In the genomic region with DNA sequence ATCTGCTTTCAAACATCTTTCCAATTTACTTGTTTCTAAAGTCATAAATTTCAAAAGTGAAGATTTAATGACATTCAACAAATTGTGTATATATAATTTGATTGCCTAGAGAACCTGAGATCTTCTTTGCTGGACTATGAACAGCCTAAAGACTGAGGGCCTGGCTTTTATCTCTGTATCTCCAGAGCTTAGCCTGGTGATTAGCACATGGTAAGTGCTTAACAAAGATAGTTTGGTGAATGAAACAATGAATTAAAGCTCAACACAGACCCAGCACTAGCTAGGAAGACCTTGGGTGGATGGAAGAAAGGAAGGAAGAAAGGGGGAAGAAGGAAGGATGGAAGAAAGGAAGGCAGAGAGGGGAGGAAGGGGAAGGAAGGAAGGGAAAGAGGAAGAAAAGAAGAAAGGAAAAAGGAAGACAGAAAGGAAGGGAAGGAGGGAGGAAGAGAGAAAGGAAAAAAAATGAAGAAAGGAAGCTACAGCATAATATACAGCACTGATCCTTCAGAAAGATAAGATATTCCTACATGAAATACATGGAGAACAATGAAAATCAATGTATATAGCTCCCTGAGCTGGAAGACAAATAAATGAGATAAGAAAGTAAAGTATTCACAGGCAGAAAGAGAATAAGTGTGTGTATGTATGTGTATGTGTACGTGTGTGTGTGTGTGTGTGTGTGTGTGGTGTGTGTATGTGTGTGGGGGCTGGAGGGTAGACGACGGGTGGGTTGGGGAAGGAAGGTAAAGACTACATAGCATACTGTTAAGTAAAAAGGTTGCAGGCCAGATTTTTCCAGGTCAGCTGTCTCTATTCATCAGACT, we compare ENCODE assay signal across 1 cellular context.
TF ChIP-seq lines count a peak whose summit lies in the region.

No MANE protein-coding gene starts in this region.

TF ChIP-seq in HepG2, 621 proteins besides CTCF, POLR2A, EP300 and RAD21 (continued from another document):
- TF ChIP-seq GFI1 (CRISPR knock-in tag; IDR thresholded peaks at IDR 0.05; ENCODE audit: borderline replicate concordance) (no peak), EEA1 (CRISPR knock-in tag; IDR thresholded peaks at IDR 0.05; ENCODE audit: borderline replicate concordance) (no peak)
TF ChIP-seq in HepG2: peak in this region for 2.
